Comparison of ENCODE assay signal across 8 cellular contexts in the genomic region with DNA sequence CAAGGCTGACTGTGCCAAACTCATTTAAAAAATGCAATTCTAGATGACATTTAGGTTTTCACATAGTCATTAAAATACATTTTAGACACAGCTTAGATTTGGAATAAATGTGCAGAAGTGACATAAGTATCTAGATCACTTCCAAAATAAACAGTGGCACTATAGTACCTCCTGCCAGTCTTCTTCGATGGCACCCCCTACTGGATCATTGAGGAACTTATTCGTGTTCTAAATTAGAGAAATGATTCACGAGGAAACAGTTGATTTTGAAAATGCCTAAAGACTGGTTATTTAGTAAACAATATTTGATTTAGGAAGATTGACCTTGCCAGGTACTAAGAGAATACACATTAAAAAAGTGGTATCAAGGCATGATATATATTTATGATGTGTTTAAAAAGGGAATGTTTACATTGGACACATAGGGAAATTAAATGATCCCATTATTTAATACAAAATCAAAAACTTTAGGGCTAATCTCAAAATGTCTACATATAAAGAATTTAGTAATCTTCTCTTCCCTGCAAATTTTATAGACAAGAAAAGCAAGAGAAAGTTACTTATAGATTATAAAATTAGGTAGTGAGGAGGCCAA.
DNase-seq lines count a peak whose midpoint lies in the region; ATAC-seq and TF ChIP-seq lines count a peak whose summit lies in the region.

No MANE protein-coding gene starts in this region.

- no peaks in the 10 kb centered on the region for H3K27me3 Mint-ChIP-seq in activated CD8-positive, alpha-beta T cell treated with anti-CD3 and anti-CD28 coated beads, Interleukin-2, amount 10 ng/mL, durations not matched to agents 7 days and 5 days (ENCODE audit: low read depth)

- H3K4me3 ChIP-seq in GM12875 (ENCODE audit: low read depth, low read length) (no peak overlapping the region), thyroid gland (replicated peaks in 1 of 3) (no peak overlapping the region)

- H3K36me3 Mint-ChIP-seq in activated CD8-positive, alpha-beta T cell treated with anti-CD3 and anti-CD28 coated beads, Interleukin-2, amount 10 ng/mL, durations not matched to agents 7 days and 5 days (ENCODE audit: low read depth): no peaks in the 10 kb centered on the region

- CTCF ChIA-PET in activated CD8-positive, alpha-beta T cell treated with anti-CD3 and anti-CD28 coated beads, Interleukin-2, amount 10 ng/mL, durations not matched to agents 7 days and 5 days (lab: Charles Lee): interaction anchor here (1.5 kb wide), 1 partner anchor 10 kb away, joined by 4 read pairs; no protein-coding TSS in a partner anchor

- H3K27ac Mint-ChIP-seq in activated CD8-positive, alpha-beta T cell treated with anti-CD3 and anti-CD28 coated beads, Interleukin-2, amount 10 ng/mL, durations not matched to agents 7 days and 5 days: no peak overlapping the region

- no peaks in the 10 kb centered on the region for H3K9me3 ChIP-seq in thyroid gland

- no peaks in the 10 kb centered on the region for H3K36me3 ChIP-seq in thyroid gland

- intact Hi-C loops in thyroid gland (cut with DNase I): no loop called here

- no peak overlapping the region for H3K27ac ChIP-seq in thyroid gland

- DNase-seq in AG08396 (ENCODE audit: low spot score) (peak; percentile 40), NCI-H2081 treated with DMSO at 0.1 percent for 48 hours (lab: John Stamatoyannopoulos, UW) (peak; percentile 41), hepatic stellate cell (ENCODE audit: low spot score) (peak; percentile 19), thyroid gland (peak in 1 of 2 donors; percentile 3)
- peak; percentile 40 for DNase-seq in activated CD8-positive, alpha-beta T cell treated with anti-CD3 and anti-CD28 coated beads, Interleukin-2, amount 10 ng/mL, durations not matched to agents 7 days and 5 days

- no peaks in the 10 kb centered on the region for H3K27me3 ChIP-seq in thyroid gland

- TF ChIP-seq CTCF in GM12875 (IDR thresholded peaks at IDR 0.05; ENCODE audit: borderline replicate concordance, insufficient read depth, low read depth, low read length) (peak; percentile 54; the same call in 1 of the 2 replicates), thyroid gland (IDR thresholded peaks at IDR 0.05) (peak in 4 of 6 experiments; percentile 19 to 61 (median 30))

- TF ChIP-seq POLR2A in thyroid gland (IDR thresholded peaks at IDR 0.05): no peak

- no peaks in the 10 kb centered on the region for H3K4me1 Mint-ChIP-seq in activated CD8-positive, alpha-beta T cell treated with anti-CD3 and anti-CD28 coated beads, Interleukin-2, amount 10 ng/mL, durations not matched to agents 7 days and 5 days (ENCODE audit: low read depth)

- no peaks in the 10 kb centered on the region for H3K9me3 Mint-ChIP-seq in activated CD8-positive, alpha-beta T cell treated with anti-CD3 and anti-CD28 coated beads, Interleukin-2, amount 10 ng/mL, durations not matched to agents 7 days and 5 days (ENCODE audit: insufficient read depth)

- POLR2A ChIA-PET in activated CD8-positive, alpha-beta T cell treated with anti-CD3 and anti-CD28 coated beads, Interleukin-2, amount 10 ng/mL, durations not matched to agents 7 days and 5 days (lab: Charles Lee): no interaction called here

- ATAC-seq in HG02870 (IDR thresholded peaks at IDR 0.05; ENCODE audit: unreplicated experiment) (peak; percentile 87), GM19035 (IDR thresholded peaks at IDR 0.05; ENCODE audit: unreplicated experiment) (no peak)
- no peak for ATAC-seq in activated CD8-positive, alpha-beta T cell treated with anti-CD3 and anti-CD28 coated beads, Interleukin-2, amount 10 ng/mL, durations not matched to agents 7 days and 5 days

- H3K4me1 ChIP-seq in thyroid gland: no peaks in the 10 kb centered on the region

- WGBS in thyroid gland, 2 donors: 7% methylated on average over 3 of the region's 3 CpGs

- no peak overlapping the region for H3K4me3 Mint-ChIP-seq in activated CD8-positive, alpha-beta T cell treated with anti-CD3 and anti-CD28 coated beads, Interleukin-2, amount 10 ng/mL, durations not matched to agents 7 days and 5 days
